In the genomic region with DNA sequence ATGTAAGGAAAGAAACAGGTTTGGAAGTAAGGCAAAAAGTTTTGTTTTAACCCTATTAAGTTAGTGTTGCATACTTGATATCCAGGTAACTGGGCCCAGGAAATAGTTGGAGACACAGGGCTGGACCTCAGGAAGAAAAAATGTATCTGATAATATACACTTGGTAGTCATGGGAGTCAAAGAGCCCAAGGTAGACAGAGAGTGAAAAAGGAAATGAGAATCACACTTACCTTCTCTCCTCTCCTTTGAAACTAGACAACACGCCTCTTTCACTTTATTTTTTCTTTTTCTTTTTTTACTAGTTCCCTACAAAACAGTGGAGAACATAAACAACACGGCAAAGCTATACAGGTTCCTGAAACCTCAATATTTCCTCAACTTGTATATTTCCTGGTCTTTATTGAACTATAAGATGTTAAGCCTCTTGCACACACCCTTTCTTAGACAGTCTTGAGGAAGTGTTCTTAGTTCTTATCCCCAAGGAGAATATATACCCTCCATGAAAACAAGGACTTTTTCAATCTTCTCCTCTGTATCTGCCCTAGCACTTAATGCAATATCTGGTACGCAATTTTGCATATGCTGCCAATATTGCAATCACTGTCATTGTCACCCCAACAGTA, we compare ENCODE assay signal across 36 cellular contexts. TPM values are rescaled to one million over a fixed set of nuclear protein-coding genes. Genes with fewer than 3 reads are reported as not detected.
"Had no signal": no experiment of that assay in that cellular context is flagged by ENCODE, and none has a peak within 500 bp of the region (broad histone marks: within the 10 kb centered on the region; RNA-seq: fewer than 3 reads in every experiment).

No MANE protein-coding gene starts in this region.

- H2AFZ ChIP-seq: PC-9 had no signal

- H3K4me2 ChIP-seq: PC-9 had no signal

- H3K4me3 ChIP-seq: PC-9 had no signal

- ATAC-seq: activated naive CD8-positive, alpha-beta T cell treated with anti-CD3 and anti-CD28 coated beads, Interleukin-2, amount 50 U/mL, for 24 hours; activated T-cell treated with anti-CD3 and anti-CD28 coated beads, Interleukin-2, amount 50 U/mL, for 4 hours had no signal

- FAIRE-seq: RCC 7860 had no signal

- H3K27me3 ChIP-seq: brain microvascular endothelial cell had no signal

- H3K27ac ChIP-seq: brain microvascular endothelial cell, PC-9, RWPE1, VCaP had no signal

- DNase-seq: activated B cell treated with CpG ODN at 0.5 μM for 24 hours; activated CD4-positive, alpha-beta memory T cell treated with anti-CD3 and anti-CD28 coated beads for 36 hours; activated CD4-positive, alpha-beta T cell treated with anti-CD3 and anti-CD28 coated beads for 4 hours; activated CD4-positive, alpha-beta T cell treated with anti-CD3 and anti-CD28 coated beads, Interleukin-2, amount 50 U/mL, for 1 hour; activated CD4-positive, CD25-positive, alpha-beta regulatory T cell treated with anti-CD3 and anti-CD28 coated beads, Interleukin-2, amount 50 U/mL, for 72 hours; activated CD8-positive, alpha-beta memory T cell treated with anti-CD3 and anti-CD28 coated beads, Interleukin-2, amount 50 U/mL, for 4 hours; activated effector memory CD4-positive, alpha-beta T cell treated with Interleukin-2 at 50 U/mL for 16 hours; activated naive CD4-positive, alpha-beta T cell treated with anti-CD3 and anti-CD28 coated beads, Interleukin-2, amount 10 ng/mL, durations not matched to agents 7 days and 5 days; activated naive CD8-positive, alpha-beta T cell treated with anti-CD3 and anti-CD28 coated beads, Interleukin-2, amount 50 U/mL, for 24 hours; activated T-cell treated with anti-CD3 and anti-CD28 coated beads for 4 hours; activated T-cell treated with anti-CD3 and anti-CD28 coated beads, Interleukin-2, amount 50 U/mL, for 4 hours; anterior cingulate cortex; brain microvascular endothelial cell; central memory CD4-positive, alpha-beta T cell; MM.1S; MV-4-11; NCI-H1092; NCI-H1436 treated with DMSO at 0.1 percent for 48 hours; NCI-H187; NCI-H2029 treated with DMSO at 0.1 percent for 48 hours; NCI-H2107; NCI-H2171; NCI-H510A; NCI-H526; NCI-H748 treated with DMSO at 0.1 percent for 48 hours; NK-92 treated with Interleukin-12 subunit alpha and Interleukin-12 subunit beta, amount 100 ng/mL, for 24 hours; PC-9; Right ventricle myocardium superior; SW 1271; T-helper 1 cell; T-helper 2 cell; T-helper 9 cell had no signal

- H3K36me3 ChIP-seq: brain microvascular endothelial cell had no signal

RNA-seq across cellular contexts. Expression of gene SYTL4, which starts 27.2 kb away (rescaled TPM):
- total RNA-seq: activated CD4-positive, alpha-beta memory T cell treated with anti-CD3 and anti-CD28 coated beads for 36 hours; OCI-LY7 had no signal
